ENCODE assay signal across 23 cellular contexts in the genomic region with DNA sequence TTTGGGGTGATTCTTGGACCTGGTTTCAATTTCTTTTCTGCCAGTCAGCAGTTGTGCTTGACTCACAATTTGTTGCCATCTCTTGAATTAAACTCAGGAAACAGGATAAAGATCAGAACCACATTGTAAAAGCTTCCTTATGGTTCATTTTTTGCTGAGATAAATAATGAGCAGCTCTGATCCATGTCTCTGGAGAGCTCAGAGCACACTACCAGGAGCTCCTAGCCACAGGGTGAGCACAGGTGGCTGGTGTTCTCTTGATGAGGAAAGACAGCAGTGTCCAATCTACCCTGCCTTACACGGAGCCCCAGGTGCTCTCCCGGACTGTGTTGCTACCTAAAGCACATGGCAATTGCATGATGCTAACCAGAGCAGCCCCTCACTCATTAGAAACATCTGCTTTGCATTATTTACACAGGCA. TPM values are rescaled to one million over a fixed set of nuclear protein-coding genes. Genes with fewer than 3 reads are reported as not detected.
"Had no signal": no experiment of that assay in that cellular context is flagged by ENCODE, and none has a peak within 500 bp of the region (broad histone marks: within the 10 kb centered on the region; RNA-seq: fewer than 3 reads in every experiment).

No MANE protein-coding gene starts in this region.

- H3K9ac ChIP-seq: parathyroid adenoma had no signal

- H3K27ac ChIP-seq: breast epithelium, lower lobe of right lung, parathyroid adenoma, stomach, thoracic aorta had no signal

- H3K4me3 ChIP-seq: breast epithelium, lower lobe of right lung, stomach, thoracic aorta had no signal

- H3K36me3 ChIP-seq: breast epithelium, lower lobe of right lung, stomach, thoracic aorta had no signal

- H3K4me1 ChIP-seq: breast epithelium, lower lobe of right lung, stomach had no signal

- DNase-seq: activated CD4-positive, alpha-beta T cell treated with anti-CD3 and anti-CD28 coated beads, Interleukin-2, amount 50 U/mL, for 48 hours; activated gamma-delta T cell; activated T-cell treated with anti-CD3 and anti-CD28 coated beads, Interleukin-2, amount 50 U/mL, for 48 hours; aorta; glutamatergic neuron; immature natural killer cell; left cardiac atrium; lower lobe of right lung; midbrain; naive B cell; stimulated activated CD4-positive, alpha-beta T cell treated with anti-CD3 and anti-CD28 coated beads, Interleukin-15, amount 100 ng/mL, for 24 hours; stimulated activated CD4-positive, alpha-beta T cell treated with anti-CD3 and anti-CD28 coated beads, Interleukin-4, amount 100 ng/mL, for 4 hours; stomach had no signal

- ATAC-seq: lower lobe of right lung had no signal

- H3K27me3 ChIP-seq: breast epithelium had no signal

- H3K79me2 ChIP-seq: parathyroid adenoma had no signal

- H2AFZ ChIP-seq: parathyroid adenoma had no signal

RNA-seq across cellular contexts. Expression of gene FAM170B, which starts 17.2 kb away (rescaled TPM):
- total RNA-seq: aorta, breast epithelium, cerebellum, dermis microvascular lymphatic vessel endothelial cell, fibroblast of villous mesenchyme, left cardiac atrium, lower lobe of right lung, renal cortical epithelial cell, skeletal muscle tissue, stomach, thoracic aorta, urinary bladder had no signal
- polyA plus RNA-seq: aorta, esophagus, immature natural killer cell, stomach, urinary bladder had no signal

RNA-seq across cellular contexts. Expression of gene TMEM273, which starts 37.2 kb away (rescaled TPM):
- total RNA-seq: fibroblast of villous mesenchyme, renal cortical epithelial cell had no signal
